ENCODE assay signal across 9 cellular contexts in genomic region chr12:112939761-112940357, GRCh38. TPM values are rescaled to one million over a fixed set of nuclear protein-coding genes. Genes with fewer than 3 reads are reported as not detected.
A peak's percentile ranks its signal among the peaks of the same experiment; 100 is the strongest.
DNase-seq lines count a peak whose midpoint lies in the region; ATAC-seq, FAIRE-seq and TF ChIP-seq lines count a peak whose summit lies in the region.
"Had no signal": no experiment of that assay in that cellular context is flagged by ENCODE, and none has a peak within 500 bp of the region (broad histone marks: within the 10 kb centered on the region; RNA-seq: fewer than 3 reads in every experiment).

No MANE protein-coding gene starts in this region.

- H3K4me1 ChIP-seq in HepG2 (ENCODE audit: insufficient read depth, low read length) (peaks cover 28% of the 10 kb centered on the region), right lobe of liver (peaks cover 0 to 12% (median 3%) of the 10 kb centered on the region in 4 donors)

- no peak for ATAC-seq in HepG2
- no peak for ATAC-seq in right lobe of liver
- ATAC-seq in HG03103 (IDR thresholded peaks at IDR 0.05; ENCODE audit: low read depth, unreplicated experiment): peak; percentile 66

- H3K4me1 Mint-ChIP-seq in activated naive CD8-positive, alpha-beta T cell treated with anti-CD3 and anti-CD28 coated beads for 36 hours: peaks cover 28% of the 10 kb centered on the region

- H3K27me3 ChIP-seq in HepG2 (ENCODE audit: control insufficient read depth in 1 of 2, insufficient read depth in 2 of 2, low read length in 2 of 2) (no peaks in the 10 kb centered on the region; a peak in 1 of 5 replicates), right lobe of liver (no peaks in the 10 kb centered on the region)

- POLR2A ChIA-PET in HepG2 (lab: Yijun Ruan, JAX): interaction anchor here (0.7 kb wide), 1 partner anchor 167 kb away, joined by 5 read pairs; no protein-coding TSS in a partner anchor

- peak overlapping the region; percentile 93 for H3K4me2 ChIP-seq in HepG2 (ENCODE audit: low read depth, low read length)

- BruUV-seq in HepG2 (replicated peaks; lab: Mats Ljungman, UMichigan): no TSS peak

- no peaks in the 10 kb centered on the region for H3K79me2 ChIP-seq in HepG2 (ENCODE audit: insufficient read depth, low read length)

- no peak for TF ChIP-seq RAD21 in HepG2 (CRISPR knock-in tag; IDR thresholded peaks at IDR 0.05)

- intact Hi-C loops in HepG2 (cut with micrococcal nuclease; ENCODE audit: unreplicated experiment) (loop anchor here (2.0 kb wide), 1 partner anchor 39 kb away; no protein-coding TSS in a partner anchor), right lobe of liver (cut with DNase I) (no loop called here)

- TF ChIP-seq EP300 in HepG2 (IDR thresholded peaks at IDR 0.05; ENCODE audit: low read depth in 2 of 2, low read length in 2 of 2): no peak
- no peak for TF ChIP-seq EP300 in HepG2 (CRISPR knock-in tag; IDR thresholded peaks at IDR 0.05; ENCODE audit: borderline replicate concordance)

- peaks cover 18% of the 10 kb centered on the region for H3K36me3 Mint-ChIP-seq in activated naive CD8-positive, alpha-beta T cell treated with anti-CD3 and anti-CD28 coated beads for 36 hours

- H4K20me1 ChIP-seq in HepG2 (ENCODE audit: insufficient read depth, low read length): no peaks in the 10 kb centered on the region

- FAIRE-seq in HepG2 (lab: Jason Lieb, UNC): no peak

- H3K9me3 Mint-ChIP-seq in activated naive CD8-positive, alpha-beta T cell treated with anti-CD3 and anti-CD28 coated beads for 36 hours: peaks cover 3% of the 10 kb centered on the region

- H3K4me3 ChIP-seq in HepG2 (replicated peaks in 1 of 3; ENCODE audit: insufficient read depth in 1 of 3, low read depth in 2 of 3, low read length in 3 of 3) (no peak overlapping the region), right lobe of liver (no peak overlapping the region)

- CTCF ChIA-PET in HepG2 (lab: Yijun Ruan, JAX; ENCODE audit: low intra/inter-chr PET ratio, low total read pairs): no interaction called here

- no peak for TF ChIP-seq CTCF in HepG2 (CRISPR knock-in tag; IDR thresholded peaks at IDR 0.05)
- no peak for TF ChIP-seq CTCF in right lobe of liver (IDR thresholded peaks at IDR 0.05)

- H2AFZ ChIP-seq in HepG2 (ENCODE audit: low read length): no peak overlapping the region

- peak overlapping the region; percentile 59 for H3K27ac Mint-ChIP-seq in activated naive CD8-positive, alpha-beta T cell treated with anti-CD3 and anti-CD28 coated beads for 36 hours

- DNase-seq in HepG2 (ENCODE audit: low spot score) (no peak), right lobe of liver (no peak), hypothalamus (lab: John Stamatoyannopoulos, UW) (no peak), glomerular visceral epithelial cell (ENCODE audit: extremely low spot score) (no peak), NCI-H345 treated with DMSO at 0.1 percent for 48 hours (lab: John Stamatoyannopoulos, UW; ENCODE audit: unreplicated experiment) (no peak), pons (ENCODE audit: low spot score) (no peak)
- DNase-seq in activated naive CD8-positive, alpha-beta T cell treated with anti-CD3 and anti-CD28 coated beads for 36 hours: no peak

- H3K27ac ChIP-seq in HepG2 (ENCODE audit: extremely low read length, insufficient read depth, low read length) (no peak overlapping the region), right lobe of liver (no peak overlapping the region)

- H3K9ac ChIP-seq in HepG2 (ENCODE audit: insufficient read depth, low read depth, low read length): no peak overlapping the region

- in situ Hi-C loops in HepG2 (cut with HindIII; ENCODE audit: extremely low pct_ligation_motif_present, low pct_unique_long_range_greater_than_20kb): no loop called here

- H3K9me3 ChIP-seq in HepG2 (ENCODE audit: low read length) (no peaks in the 10 kb centered on the region), right lobe of liver (no peaks in the 10 kb centered on the region)

- TF ChIP-seq POLR2A in HepG2 (IDR thresholded peaks at IDR 0.05; ENCODE audit: insufficient read depth in 1 of 2, low read depth in 2 of 2, low read length in 2 of 2): no peak
- TF ChIP-seq POLR2A in right lobe of liver (IDR thresholded peaks at IDR 0.05): no peak

- 86% methylated on average over 7 of the region's 7 CpGs for WGBS in HepG2 (ENCODE audit: low lambda C conversion rate)
- 52% methylated on average over 7 of the region's 7 CpGs for WGBS in right lobe of liver (ENCODE audit: insufficient coverage, low coverage, low lambda C conversion rate, missing lambda C conversion rate)

- H3K4me3 Mint-ChIP-seq in activated naive CD8-positive, alpha-beta T cell treated with anti-CD3 and anti-CD28 coated beads for 36 hours: peak overlapping the region; percentile 77

- no peaks in the 10 kb centered on the region for H3K27me3 Mint-ChIP-seq in activated naive CD8-positive, alpha-beta T cell treated with anti-CD3 and anti-CD28 coated beads for 36 hours

- no peaks in the 10 kb centered on the region; a peak in 1 of 5 replicates for H3K36me3 ChIP-seq in HepG2 (replicated peaks in 1 of 2; ENCODE audit: control insufficient read depth in 1 of 2, insufficient read depth in 2 of 2, low read length in 2 of 2)
- H3K36me3 ChIP-seq in right lobe of liver: no peaks in the 10 kb centered on the region

RNA-seq across cellular contexts. Expression of gene OAS3, which starts 1.6 kb away (rescaled TPM):
- total RNA-seq in HepG2 (2016; rRNA removed; fragmentation: Illumina TruSeq; extraction: Trizol) (10.5 and 16.7 TPM in 2 replicates), right lobe of liver (10 to 100 TPM in 1 of 6 experiments, 1 to 10 TPM in 5; 4.4 to 10.2 (median 7.2) TPM)
- 0.79 and 0.81 TPM in 2 replicates for total RNA-seq in HepG2 (2016; cell fraction: cytosol; rRNA removed; fragmentation: Illumina TruSeq; extraction: Trizol; ENCODE audit: low read depth)
- total RNA-seq in HepG2 (2016; cell fraction: insoluble cytoplasmic fraction; rRNA removed; fragmentation: Illumina TruSeq; extraction: Trizol): 11.3 and 14.6 TPM in 2 replicates
- total RNA-seq in HepG2 (2016; cell fraction: membrane; rRNA removed; fragmentation: Illumina TruSeq; extraction: Trizol): 3.8 and 3.9 TPM in 2 replicates
- total RNA-seq in HepG2 (2016; cell fraction: nucleus; rRNA removed; fragmentation: Illumina TruSeq; extraction: Trizol): 8.6 and 11.6 TPM in 2 replicates
- polyA plus RNA-seq in HepG2 (2011; rRNA removed): 4.8 and 6.7 TPM in 2 replicates
- 3.6 TPM in 2 replicates for polyA plus RNA-seq in HepG2 (2011; cell fraction: cytosol; rRNA removed)
- 16.1 and 17.1 TPM in 2 replicates for polyA plus RNA-seq in HepG2 (2011; cell fraction: nucleus; rRNA removed)
- polyA plus RNA-seq in HepG2 (2012): 4.8 and 5.6 TPM in 2 replicates
- polyA plus RNA-seq in HepG2 (2016; cell fraction: cytosol; fragmentation: Illumina TruSeq; extraction: Trizol; ENCODE audit: low read depth): 0.70 and 0.71 TPM in 2 replicates
- 12.8 and 14.3 TPM in 2 replicates for polyA plus RNA-seq in HepG2 (2016; cell fraction: insoluble cytoplasmic fraction; fragmentation: Illumina TruSeq; extraction: Trizol; ENCODE audit: low read depth)
- 2.1 and 2.2 TPM in 2 replicates for polyA plus RNA-seq in HepG2 (2016; cell fraction: membrane; fragmentation: Illumina TruSeq; extraction: Trizol; ENCODE audit: low read depth)
- 10.5 and 12.9 TPM in 2 replicates for polyA plus RNA-seq in HepG2 (2016; cell fraction: nucleus; fragmentation: Illumina TruSeq; extraction: Trizol; ENCODE audit: insufficient read depth, low read depth)
- 35.2 and 111 TPM in 2 replicates for polyA minus RNA-seq in HepG2 (2011; rRNA and poly(A)+ RNA removed; ENCODE audit: low replicate concordance)
- 6.7 and 6.8 TPM in 2 replicates for polyA minus RNA-seq in HepG2 (2011; cell fraction: cytosol; rRNA and poly(A)+ RNA removed)
- polyA minus RNA-seq in HepG2 (2011; cell fraction: nucleus; rRNA and poly(A)+ RNA removed): 12.4 and 16.2 TPM in 2 replicates
- 10 to 100 TPM; 37.4 to 39.8 TPM for total RNA-seq in activated naive CD8-positive, alpha-beta T cell treated with anti-CD3 and anti-CD28 coated beads for 36 hours
- polyA plus RNA-seq: neural cell had no signal

RNA-seq across cellular contexts. Expression of gene OAS1, which starts 33.1 kb away (rescaled TPM):
- total RNA-seq in HepG2 (2016; rRNA removed; fragmentation: Illumina TruSeq; extraction: Trizol) (6.5 and 7.5 TPM in 2 replicates), right lobe of liver (10 to 100 TPM; 19.2 to 23.0 (median 22.5) TPM)
- 1.1 and 1.7 TPM in 2 replicates for total RNA-seq in HepG2 (2016; cell fraction: cytosol; rRNA removed; fragmentation: Illumina TruSeq; extraction: Trizol; ENCODE audit: low read depth)
- 6.6 and 7.4 TPM in 2 replicates for total RNA-seq in HepG2 (2016; cell fraction: insoluble cytoplasmic fraction; rRNA removed; fragmentation: Illumina TruSeq; extraction: Trizol)
- total RNA-seq in HepG2 (2016; cell fraction: membrane; rRNA removed; fragmentation: Illumina TruSeq; extraction: Trizol): 2.5 and 2.8 TPM in 2 replicates
- total RNA-seq in HepG2 (2016; cell fraction: nucleus; rRNA removed; fragmentation: Illumina TruSeq; extraction: Trizol): 3.5 and 4.5 TPM in 2 replicates
- 10.6 and 17.5 TPM in 2 replicates for polyA plus RNA-seq in HepG2 (2011; rRNA removed)
- 12.2 and 13.8 TPM in 2 replicates for polyA plus RNA-seq in HepG2 (2011; cell fraction: cytosol; rRNA removed)
- 8.3 and 11.0 TPM in 2 replicates for polyA plus RNA-seq in HepG2 (2011; cell fraction: nucleus; rRNA removed)
- polyA plus RNA-seq in HepG2 (2012): 7.5 and 8.1 TPM in 2 replicates
- 1.2 and 1.9 TPM in 2 replicates for polyA plus RNA-seq in HepG2 (2016; cell fraction: cytosol; fragmentation: Illumina TruSeq; extraction: Trizol; ENCODE audit: low read depth)
- 8.9 and 10.5 TPM in 2 replicates for polyA plus RNA-seq in HepG2 (2016; cell fraction: insoluble cytoplasmic fraction; fragmentation: Illumina TruSeq; extraction: Trizol; ENCODE audit: low read depth)
- polyA plus RNA-seq in HepG2 (2016; cell fraction: membrane; fragmentation: Illumina TruSeq; extraction: Trizol; ENCODE audit: low read depth): 1.7 and 2.1 TPM in 2 replicates
- polyA plus RNA-seq in HepG2 (2016; cell fraction: nucleus; fragmentation: Illumina TruSeq; extraction: Trizol; ENCODE audit: insufficient read depth, low read depth): 5.1 and 5.6 TPM in 2 replicates
- 18.8 and 54.6 TPM in 2 replicates for polyA minus RNA-seq in HepG2 (2011; rRNA and poly(A)+ RNA removed; ENCODE audit: low replicate concordance)
- polyA minus RNA-seq in HepG2 (2011; cell fraction: cytosol; rRNA and poly(A)+ RNA removed): 4.9 and 5.5 TPM in 2 replicates
- polyA minus RNA-seq in HepG2 (2011; cell fraction: nucleus; rRNA and poly(A)+ RNA removed): 6.3 and 12.1 TPM in 2 replicates
- 10 to 100 TPM; 33.6 to 34.9 TPM for total RNA-seq in activated naive CD8-positive, alpha-beta T cell treated with anti-CD3 and anti-CD28 coated beads for 36 hours
- polyA plus RNA-seq: neural cell had no signal

RNA-seq across cellular contexts. Expression of gene OAS2, which starts 38.5 kb away (rescaled TPM):
- total RNA-seq in HepG2 (2016; rRNA removed; fragmentation: Illumina TruSeq; extraction: Trizol) (0.24 and 0.44 TPM in 2 replicates), right lobe of liver (10 to 100 TPM in 1 of 6 experiments, 1 to 10 TPM in 5; 5.2 to 13.4 (median 7.1) TPM)
- not detected in 2 replicates for total RNA-seq in HepG2 (2016; cell fraction: cytosol; rRNA removed; fragmentation: Illumina TruSeq; extraction: Trizol; ENCODE audit: low read depth)
- total RNA-seq in HepG2 (2016; cell fraction: insoluble cytoplasmic fraction; rRNA removed; fragmentation: Illumina TruSeq; extraction: Trizol): 0.11 TPM in 1 of 2 replicates, not detected in the other
- total RNA-seq in HepG2 (2016; cell fraction: membrane; rRNA removed; fragmentation: Illumina TruSeq; extraction: Trizol): 0.10 TPM in 1 of 2 replicates, not detected in the other
- total RNA-seq in HepG2 (2016; cell fraction: nucleus; rRNA removed; fragmentation: Illumina TruSeq; extraction: Trizol): not detected in 2 replicates
- 0.05 and 0.10 TPM in 2 replicates for polyA plus RNA-seq in HepG2 (2011; rRNA removed)
- 0.07 and 0.09 TPM in 2 replicates for polyA plus RNA-seq in HepG2 (2011; cell fraction: cytosol; rRNA removed)
- polyA plus RNA-seq in HepG2 (2011; cell fraction: nucleus; rRNA removed): 0.13 and 0.23 TPM in 2 replicates
- polyA plus RNA-seq in HepG2 (2012): not detected in 2 replicates
- not detected in 2 replicates for polyA plus RNA-seq in HepG2 (2016; cell fraction: cytosol; fragmentation: Illumina TruSeq; extraction: Trizol; ENCODE audit: low read depth)
- 0.20 TPM in 1 of 2 replicates, not detected in the other for polyA plus RNA-seq in HepG2 (2016; cell fraction: insoluble cytoplasmic fraction; fragmentation: Illumina TruSeq; extraction: Trizol; ENCODE audit: low read depth)
- polyA plus RNA-seq in HepG2 (2016; cell fraction: membrane; fragmentation: Illumina TruSeq; extraction: Trizol; ENCODE audit: low read depth): not detected in 2 replicates
- polyA plus RNA-seq in HepG2 (2016; cell fraction: nucleus; fragmentation: Illumina TruSeq; extraction: Trizol; ENCODE audit: insufficient read depth, low read depth): not detected in 2 replicates
- polyA minus RNA-seq in HepG2 (2011; rRNA and poly(A)+ RNA removed; ENCODE audit: low replicate concordance): 0.98 TPM in 1 of 2 replicates, not detected in the other
- polyA minus RNA-seq in HepG2 (2011; cell fraction: cytosol; rRNA and poly(A)+ RNA removed): not detected in 2 replicates
- not detected in 2 replicates for polyA minus RNA-seq in HepG2 (2011; cell fraction: nucleus; rRNA and poly(A)+ RNA removed)
- 100 to 1,000 TPM; 122 TPM for total RNA-seq in activated naive CD8-positive, alpha-beta T cell treated with anti-CD3 and anti-CD28 coated beads for 36 hours
- polyA plus RNA-seq: neural cell had no signal

Comparison
In these comparisons a context has a peak if more than half of its experiments do, and no peak if none do; other contexts are left out.
1. RNA of gene OAS2, which starts 38.5 kb away (total RNA-seq): 122 TPM in activated naive CD8-positive, alpha-beta T cell treated with anti-CD3 and anti-CD28 coated beads for 36 hours; 5.2 to 13.4 TPM in right lobe of liver and 0.10 to 0.44 TPM in HepG2; every median in the first group is over 4 times any median in the second.